29 cellular contexts compared by ENCODE assay signal in genomic region chr4:151294833-151295496, GRCh38. TPM values are rescaled to one million over a fixed set of nuclear protein-coding genes. Genes with fewer than 3 reads are reported as not detected.
A peak's percentile ranks its signal among the peaks of the same experiment; 100 is the strongest.
DNase-seq lines count a peak whose midpoint lies in the region; ATAC-seq and TF ChIP-seq lines count a peak whose summit lies in the region.
"Had no signal": no experiment of that assay in that cellular context is flagged by ENCODE, and none has a peak within 500 bp of the region (broad histone marks: within the 10 kb centered on the region; RNA-seq: fewer than 3 reads in every experiment).

No MANE protein-coding gene starts in this region.

- H3K9me3 ChIP-seq in heart left ventricle (peaks cover 0 to 5% (median 0%) of the 10 kb centered on the region in 12 donors), right cardiac atrium (ENCODE audit: control insufficient read depth, low read length) (no peaks in the 10 kb centered on the region), mucosa of rectum (ENCODE audit: control insufficient read depth in 2 of 2, low read length in 2 of 2) (no peaks in the 10 kb centered on the region)
- H3K9me3 ChIP-seq: left lung, pancreas had no signal

- peak overlapping the region in 8 of 12 donors; percentile 3 to 78 (median 68) for H3K27ac ChIP-seq in heart left ventricle
- H3K27ac ChIP-seq in right cardiac atrium (ENCODE audit: low read length): peak overlapping the region; percentile 30
- H3K27ac ChIP-seq in mucosa of rectum (ENCODE audit: low read depth in 2 of 2, low read length in 2 of 2): peak overlapping the region; percentile 32 to 39
- H3K27ac ChIP-seq: left lung, pancreas, WERI-Rb-1 had no signal

- no peak overlapping the region for H3K9ac ChIP-seq in mucosa of rectum (ENCODE audit: low read depth in 1 of 2, low read length in 2 of 2)

- TF ChIP-seq POLR2A in heart left ventricle (IDR thresholded peaks at IDR 0.05): no peak

- no peak overlapping the region for H3K4me3 ChIP-seq in heart left ventricle
- no peak overlapping the region for H3K4me3 ChIP-seq in right cardiac atrium (ENCODE audit: low read length)
- H3K4me3 ChIP-seq in mucosa of rectum (ENCODE audit: low read length in 2 of 2): peak overlapping the region in 1 of 2 donors; percentile 4
- H3K4me3 ChIP-seq: GM12878, left lung, pancreas had no signal

- WGBS in heart left ventricle, 4 donors: 86 to 91% (median 87%) methylated on average over 5 of the region's 5 CpGs
- 94% methylated on average over 5 of the region's 5 CpGs for WGBS in right cardiac atrium

- ATAC-seq in heart left ventricle (peak in 2 of 4 donors; percentile 10 to 23), left ventricle myocardium superior (no peak), right cardiac atrium (peak in 1 of 2 donors; percentile 33), GM18909 (IDR thresholded peaks at IDR 0.05; ENCODE audit: poor library complexity, unreplicated experiment) (no peak)
- ATAC-seq: activated naive CD8-positive, alpha-beta T cell treated with anti-CD3 and anti-CD28 coated beads, Interleukin-2, amount 50 U/mL, for 24 hours; GM12878; left lung; Panc1; pancreas had no signal

- no peak for TF ChIP-seq CTCF in heart left ventricle (IDR thresholded peaks at IDR 0.05)
- no peak for TF ChIP-seq CTCF in Calu3 (IDR thresholded peaks at IDR 0.05; ENCODE audit: unreplicated experiment)

- H3K4me1 ChIP-seq in heart left ventricle (peaks cover 0 to 63% (median 26%) of the 10 kb centered on the region in 12 donors), right cardiac atrium (ENCODE audit: control insufficient read depth, insufficient read depth, low read length) (peaks cover 7% of the 10 kb centered on the region), mucosa of rectum (ENCODE audit: control insufficient read depth in 2 of 2, insufficient read depth in 2 of 2, low read length in 2 of 2) (peaks cover 11 to 19% of the 10 kb centered on the region in 2 donors)
- H3K4me1 ChIP-seq: left lung had no signal

- H3K4me1 Mint-ChIP-seq in Calu3 (ENCODE audit: low read depth, unreplicated experiment): peaks cover 24% of the 10 kb centered on the region
- H3K4me1 Mint-ChIP-seq: activated CD4-positive, alpha-beta T cell treated with anti-CD3 and anti-CD28 coated beads, Interleukin-2, amount 10 ng/mL, durations not matched to agents 7 days and 5 days; activated naive CD8-positive, alpha-beta T cell treated with anti-CD3 and anti-CD28 coated beads, Interleukin-2, amount 50 U/mL, for 24 hours; immature natural killer cell had no signal

- no peak overlapping the region for H3K4me3 Mint-ChIP-seq in Calu3 (ENCODE audit: low read depth, unreplicated experiment)
- H3K4me3 Mint-ChIP-seq: activated CD4-positive, alpha-beta T cell treated with anti-CD3 and anti-CD28 coated beads, Interleukin-2, amount 10 ng/mL, durations not matched to agents 7 days and 5 days; activated naive CD8-positive, alpha-beta T cell treated with anti-CD3 and anti-CD28 coated beads, Interleukin-2, amount 50 U/mL, for 24 hours; activated T-cell treated with anti-CD3 and anti-CD28 coated beads, Interleukin-2, amount 50 U/mL, for 24 hours; immature natural killer cell; natural killer cell treated with Interleukin-12 subunit alpha and Interleukin-12 subunit beta and Interleukin-15 and Interleukin-18, amount 100 ng/mL, for 72 hours had no signal

- no peaks in the 10 kb centered on the region for H3K27me3 Mint-ChIP-seq in Calu3 (ENCODE audit: unreplicated experiment)
- H3K27me3 Mint-ChIP-seq: activated T-cell treated with anti-CD3 and anti-CD28 coated beads, Interleukin-2, amount 50 U/mL, for 24 hours had no signal

- no peaks in the 10 kb centered on the region for H3K9me3 Mint-ChIP-seq in Calu3 (ENCODE audit: low read depth, unreplicated experiment)
- H3K9me3 Mint-ChIP-seq: activated CD4-positive, alpha-beta T cell treated with anti-CD3 and anti-CD28 coated beads, Interleukin-2, amount 10 ng/mL, durations not matched to agents 7 days and 5 days; activated naive CD8-positive, alpha-beta T cell treated with anti-CD3 and anti-CD28 coated beads, Interleukin-2, amount 50 U/mL, for 24 hours; activated T-cell treated with anti-CD3 and anti-CD28 coated beads, Interleukin-2, amount 50 U/mL, for 24 hours; natural killer cell treated with Interleukin-12 subunit alpha and Interleukin-12 subunit beta and Interleukin-15 and Interleukin-18, amount 100 ng/mL, for 72 hours had no signal

- H3K36me3 ChIP-seq in heart left ventricle (no peaks in the 10 kb centered on the region), mucosa of rectum (ENCODE audit: control insufficient read depth in 2 of 2, insufficient read depth in 2 of 2, low read length in 2 of 2) (no peaks in the 10 kb centered on the region)
- H3K36me3 ChIP-seq: left lung, pancreas had no signal

- no TSS peak for BruUV-seq in Calu3 (replicated peaks; lab: Mats Ljungman, UMichigan)

- DNase-seq in heart left ventricle (no peak), left ventricle myocardium superior (no peak), right cardiac atrium (no peak), globus pallidus (ENCODE audit: low spot score) (no peak), Calu3 (no peak), GM19238 (ENCODE audit: insufficient read length, low spot score) (no peak)
- DNase-seq: 8988T; activated CD4-positive, alpha-beta T cell treated with anti-CD3 and anti-CD28 coated beads, Interleukin-2, amount 10 ng/mL, durations not matched to agents 7 days and 5 days; activated gamma-delta T cell treated with Interleukin-2 at 50 U/mL for 16 hours; activated naive CD8-positive, alpha-beta T cell treated with anti-CD3 and anti-CD28 coated beads, Interleukin-2, amount 50 U/mL, for 24 hours; activated T-cell treated with anti-CD3 and anti-CD28 coated beads, Interleukin-2, amount 50 U/mL, for 24 hours; erythroblast; immature natural killer cell; left lung; NCI-H187; NCI-H526; NK-92 treated with Interleukin-12 subunit alpha and Interleukin-12 subunit beta, amount 100 ng/mL, for 24 hours; pancreas; stimulated activated CD4-positive, alpha-beta T cell treated with anti-CD3 and anti-CD28 coated beads, Interleukin-2, amount 100 ng/mL, for 48 hours; T1000; WERI-Rb-1 had no signal

- no peak overlapping the region for H3K27ac Mint-ChIP-seq in Calu3 (ENCODE audit: unreplicated experiment)
- H3K27ac Mint-ChIP-seq: activated CD4-positive, alpha-beta T cell treated with anti-CD3 and anti-CD28 coated beads, Interleukin-2, amount 10 ng/mL, durations not matched to agents 7 days and 5 days; activated naive CD8-positive, alpha-beta T cell treated with anti-CD3 and anti-CD28 coated beads, Interleukin-2, amount 50 U/mL, for 24 hours; activated T-cell treated with anti-CD3 and anti-CD28 coated beads, Interleukin-2, amount 50 U/mL, for 24 hours; immature natural killer cell; natural killer cell treated with Interleukin-12 subunit alpha and Interleukin-12 subunit beta and Interleukin-15 and Interleukin-18, amount 100 ng/mL, for 72 hours had no signal

- H3K27me3 ChIP-seq in heart left ventricle: no peaks in the 10 kb centered on the region
- no peaks in the 10 kb centered on the region for H3K27me3 ChIP-seq in right cardiac atrium (ENCODE audit: control insufficient read depth, insufficient read depth)
- no peaks in the 10 kb centered on the region for H3K27me3 ChIP-seq in mucosa of rectum (ENCODE audit: control insufficient read depth in 2 of 2, insufficient read depth in 2 of 2, low read length in 2 of 2)
- H3K27me3 ChIP-seq: left lung, pancreas had no signal

- no peaks in the 10 kb centered on the region for H3K36me3 Mint-ChIP-seq in Calu3 (ENCODE audit: insufficient read depth, unreplicated experiment)
- H3K36me3 Mint-ChIP-seq: immature natural killer cell; natural killer cell treated with Interleukin-12 subunit alpha and Interleukin-12 subunit beta and Interleukin-15 and Interleukin-18, amount 100 ng/mL, for 72 hours had no signal

- intact Hi-C loops in heart left ventricle (cut with DNase I) (no loop called here), left ventricle myocardium superior (cut with micrococcal nuclease) (no loop called here), right cardiac atrium (cut with DNase I) (no loop called here), Calu3 (cut with micrococcal nuclease; ENCODE audit: unreplicated experiment) (no loop called here)

- CTCF ChIA-PET in Calu3 (lab: Charles Lee): no interaction called here

RNA-seq across cellular contexts. Expression of gene PRSS48, which starts 18.0 kb away (rescaled TPM):
- total RNA-seq in heart left ventricle (not detected), left ventricle myocardium superior (not detected), right cardiac atrium (not detected), Calu3 (2022) (not detected in 2 replicates)
- polyA plus RNA-seq in heart left ventricle (not detected), right cardiac atrium (not detected)
- total RNA-seq: activated CD4-positive, alpha-beta T cell treated with anti-CD3 and anti-CD28 coated beads, Interleukin-2, amount 10 ng/mL, durations not matched to agents 7 days and 5 days; cerebellum; GM12878; left lung; natural killer cell treated with Interleukin-12 subunit alpha and Interleukin-12 subunit beta and Interleukin-15 and Interleukin-18, amount 100 ng/mL, for 72 hours; pancreas; subcutaneous adipose tissue; ureter had no signal
- polyA plus RNA-seq: GM12878, immature natural killer cell, pancreas had no signal

RNA-seq across cellular contexts. Expression of gene SH3D19, which starts 30.4 kb away (rescaled TPM):
- 100 to 1,000 TPM in 8 of 9 donors, 10 to 100 TPM in 1; 91.1 to 173 (median 139) TPM for total RNA-seq in heart left ventricle
- polyA plus RNA-seq in heart left ventricle: 10 to 100 TPM; 60.4 to 61.7 TPM
- 107 TPM for total RNA-seq in left ventricle myocardium superior
- 100 to 1,000 TPM in 2 of 4 donors, 10 to 100 TPM in 2; 81.6 to 123 (median 98.1) TPM for total RNA-seq in right cardiac atrium
- polyA plus RNA-seq in right cardiac atrium: 46.7 TPM
- total RNA-seq in Calu3 (2022): 15.5 and 16.8 TPM in 2 replicates
- total RNA-seq: activated CD4-positive, alpha-beta T cell treated with anti-CD3 and anti-CD28 coated beads, Interleukin-2, amount 10 ng/mL, durations not matched to agents 7 days and 5 days; natural killer cell treated with Interleukin-12 subunit alpha and Interleukin-12 subunit beta and Interleukin-15 and Interleukin-18, amount 100 ng/mL, for 72 hours had no signal
